In the genomic region with DNA sequence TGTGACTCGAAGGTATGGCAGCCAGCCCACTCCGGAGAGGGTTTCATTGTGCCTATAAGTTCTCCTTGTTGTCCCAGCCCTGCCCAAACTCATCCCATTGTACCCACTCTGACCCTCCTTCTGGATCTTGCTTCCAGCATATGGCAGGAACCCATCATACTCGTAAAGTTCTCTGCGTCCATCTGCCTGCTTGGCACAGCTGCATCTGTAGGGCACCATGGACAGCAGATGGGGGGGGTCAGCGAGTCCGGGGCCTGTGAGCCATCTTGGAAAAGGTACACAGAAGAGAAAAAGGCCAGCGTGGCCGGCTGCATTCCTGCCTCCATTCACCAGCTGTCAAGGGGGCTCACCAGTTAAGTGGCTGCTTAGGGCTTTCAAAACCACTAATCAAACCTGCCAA, we compare ENCODE assay signal across 1 cellular context.
TF ChIP-seq lines count a peak whose summit lies in the region.

No MANE protein-coding gene starts in this region.

TF ChIP-seq in SK-N-SH treated with all-trans-retinoic acid at 6 μM for 48 hours, 23 proteins besides CTCF, POLR2A, EP300 and RAD21 (continued from another document):
- no peak for TF ChIP-seq ZFP30 (CRISPR knock-in tag; IDR thresholded peaks at IDR 0.05)
- TF ChIP-seq GLIS3 (CRISPR knock-in tag; IDR thresholded peaks at IDR 0.05): no peak
- no peak for TF ChIP-seq ZNF70 (CRISPR knock-in tag; IDR thresholded peaks at IDR 0.05)
